In the genomic region with DNA sequence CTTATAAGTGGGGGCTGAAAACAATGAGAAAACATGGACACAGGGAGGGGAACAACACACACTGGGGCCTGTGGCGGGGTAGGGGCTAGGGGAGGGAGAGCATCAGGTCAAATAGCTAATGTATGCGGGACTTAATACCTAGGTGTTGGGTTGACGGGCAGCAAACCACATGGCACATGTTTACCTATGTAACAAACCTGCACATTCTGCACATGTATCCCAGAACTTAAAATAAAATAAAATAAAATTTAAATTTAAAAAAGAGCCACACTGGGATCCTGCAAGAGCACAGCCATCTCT, we compare ENCODE assay signal across 3 cellular contexts. TPM values are rescaled to one million over a fixed set of nuclear protein-coding genes. Genes with fewer than 3 reads are reported as not detected.
"Had no signal": no experiment of that assay in that cellular context is flagged by ENCODE, and none has a peak within 500 bp of the region (broad histone marks: within the 10 kb centered on the region; RNA-seq: fewer than 3 reads in every experiment).

No MANE protein-coding gene starts in this region.

RNA-seq across cellular contexts. Expression of gene IGFBP6, which starts 1.9 kb away (rescaled TPM):
- total RNA-seq: activated CD4-positive, alpha-beta T cell treated with anti-CD3 and anti-CD28 coated beads, Interleukin-2, amount 10 ng/mL, durations not matched to agents 24 days and 14 days had no signal
- polyA plus RNA-seq: neural cell had no signal

RNA-seq across cellular contexts. Expression of gene SOAT2, which starts 7.7 kb away (rescaled TPM):
- total RNA-seq: activated CD4-positive, alpha-beta T cell treated with anti-CD3 and anti-CD28 coated beads, Interleukin-2, amount 10 ng/mL, durations not matched to agents 24 days and 14 days; smooth muscle cell had no signal
- polyA plus RNA-seq: neural cell, smooth muscle cell had no signal
